17 cellular contexts compared by ENCODE assay signal in the genomic region with DNA sequence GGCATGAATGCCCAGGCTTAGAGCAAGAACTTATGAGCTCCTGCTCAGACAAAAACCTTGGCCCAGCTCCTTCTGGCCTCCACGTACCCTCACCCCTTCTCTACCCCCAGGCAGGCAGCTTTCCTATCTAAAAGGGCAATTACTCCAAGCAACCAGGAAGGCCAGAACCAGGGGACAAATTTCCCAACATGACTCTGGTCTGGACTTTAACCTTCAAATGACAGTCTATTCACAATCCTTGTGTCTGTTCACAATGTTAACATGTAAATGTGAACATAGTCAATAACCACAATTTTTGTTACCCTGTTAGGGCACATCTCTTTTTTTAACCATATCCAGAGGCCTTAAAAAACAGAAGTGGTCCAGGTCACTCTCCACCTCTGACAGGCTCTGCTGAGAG.
"Had no signal": no experiment of that assay in that cellular context is flagged by ENCODE, and none has a peak within 500 bp of the region (broad histone marks: within the 10 kb centered on the region; RNA-seq: fewer than 3 reads in every experiment).

No MANE protein-coding gene starts in this region.

- H3K36me3 Mint-ChIP-seq: immature natural killer cell; naive thymus-derived CD8-positive, alpha-beta T cell had no signal

- H3K4me3 Mint-ChIP-seq: activated naive CD8-positive, alpha-beta T cell treated with anti-CD3 and anti-CD28 coated beads, Interleukin-2, amount 50 U/mL, for 24 hours; immature natural killer cell; naive thymus-derived CD8-positive, alpha-beta T cell had no signal

- H3K36me3 ChIP-seq: SJSA1 had no signal

- H3K9me3 Mint-ChIP-seq: activated naive CD8-positive, alpha-beta T cell treated with anti-CD3 and anti-CD28 coated beads, Interleukin-2, amount 50 U/mL, for 24 hours; immature natural killer cell; naive thymus-derived CD8-positive, alpha-beta T cell had no signal

- H3K27me3 ChIP-seq: SJSA1 had no signal

- ATAC-seq: activated CD4-positive, CD25-positive, alpha-beta regulatory T cell treated with anti-CD3 and anti-CD28 coated beads, Interleukin-2, amount 50 U/mL, for 24 hours; activated naive CD8-positive, alpha-beta T cell treated with anti-CD3 and anti-CD28 coated beads, Interleukin-2, amount 50 U/mL, for 24 hours; foreskin keratinocyte; naive thymus-derived CD8-positive, alpha-beta T cell had no signal

- DNase-seq: activated CD4-positive, alpha-beta T cell treated with anti-CD3 and anti-CD28 coated beads, Interleukin-2, amount 50 U/mL, for 1 hour; activated naive CD4-positive, alpha-beta T cell treated with Interleukin-2 at 50 U/mL for 16 hours; activated naive CD8-positive, alpha-beta T cell treated with anti-CD3 and anti-CD28 coated beads, Interleukin-2, amount 50 U/mL, for 24 hours; effector CD8-positive, alpha-beta T cell; foreskin keratinocyte; immature natural killer cell; midbrain; naive thymus-derived CD8-positive, alpha-beta T cell; stimulated activated CD4-positive, alpha-beta T cell treated with anti-CD3 and anti-CD28 coated beads, Interleukin-4, amount 100 ng/mL, for 4 hours; stimulated activated CD8-positive, alpha-beta memory T cell treated with anti-CD3 and anti-CD28 coated beads, Interleukin-4, amount 100 ng/mL, for 48 hours; stimulated activated naive CD4-positive, alpha-beta T cell treated with Interleukin-2 at 50 U/mL for 16 hours; SW 1271 had no signal

- H3K27ac ChIP-seq: coronary artery, foreskin keratinocyte, SJSA1, skin epidermis had no signal

- H3K9me3 ChIP-seq: SJSA1 had no signal

- H3K27ac Mint-ChIP-seq: activated naive CD8-positive, alpha-beta T cell treated with anti-CD3 and anti-CD28 coated beads, Interleukin-2, amount 50 U/mL, for 24 hours; immature natural killer cell; naive thymus-derived CD8-positive, alpha-beta T cell had no signal

- H3K4me3 ChIP-seq: coronary artery, lung, SJSA1, skin epidermis had no signal
